1 cellular context compared by ENCODE assay signal in genomic region chr1:233543338-233544255, GRCh38.
TF ChIP-seq lines count a peak whose summit lies in the region.

No MANE protein-coding gene starts in this region.

TF ChIP-seq in K562, 482 proteins besides CTCF, POLR2A, EP300 and RAD21 (continued from another document and continues in another):
- TF ChIP-seq MITF (IDR thresholded peaks at IDR 0.05): no peak
- no peak for TF ChIP-seq ZNF655 (CRISPR knock-in tag; IDR thresholded peaks at IDR 0.05)
- peak; percentile 91 for TF ChIP-seq ZBTB17 (CRISPR knock-in tag; IDR thresholded peaks at IDR 0.05)
- TF ChIP-seq ZNF57 (CRISPR knock-in tag; IDR thresholded peaks at IDR 0.05): no peak
- TF ChIP-seq FOS (IDR thresholded peaks at IDR 0.05; ENCODE audit: extremely low read depth, insufficient read length): peak; percentile 67
- no peak for TF ChIP-seq ATF2 (CRISPR knock-in tag; IDR thresholded peaks at IDR 0.05)
- peak in 1 of 2 experiments; percentile 97; a peak in 2 of 4 replicates for TF ChIP-seq MLLT1 (IDR thresholded peaks at IDR 0.05)
- TF ChIP-seq PKNOX1 (IDR thresholded peaks at IDR 0.05): peak; percentile 44
- no peak for TF ChIP-seq TAF9B (IDR thresholded peaks at IDR 0.05; ENCODE audit: partially characterized antibody)
- no peak for TF ChIP-seq ATF1 (CRISPR knock-in tag; IDR thresholded peaks at IDR 0.05)
- 0 out of 2 replicates have a peak, but pooled peaks have one; percentile 30 for TF ChIP-seq ATF1 (tag; IDR thresholded peaks at IDR 0.05)
- no peak for TF ChIP-seq CGGBP1 (CRISPR knock-in tag; IDR thresholded peaks at IDR 0.05)
- TF ChIP-seq HES1 (IDR thresholded peaks at IDR 0.05; ENCODE audit: low read depth): no peak
- 0 out of 2 replicates have a peak, but pooled peaks have one; percentile 60 for TF ChIP-seq ZEB2 (IDR thresholded peaks at IDR 0.05)
- no peak for TF ChIP-seq KDM5B (IDR thresholded peaks at IDR 0.05; ENCODE audit: insufficient replicate concordance, low read depth, low read length)
- no peak for TF ChIP-seq E2F5 (CRISPR knock-in tag; IDR thresholded peaks at IDR 0.05)
- peak; percentile 89 for TF ChIP-seq ARID1B (IDR thresholded peaks at IDR 0.05)
- TF ChIP-seq KLF6 (CRISPR knock-in tag; IDR thresholded peaks at IDR 0.05; ENCODE audit: borderline replicate concordance): no peak
- TF ChIP-seq SNIP1 (IDR thresholded peaks at IDR 0.05; ENCODE audit: low read depth): no peak
- TF ChIP-seq CSDE1 (IDR thresholded peaks at IDR 0.05): no peak
- no peak for TF ChIP-seq ZNF277 (CRISPR knock-in tag; IDR thresholded peaks at IDR 0.05; ENCODE audit: borderline replicate concordance)
- TF ChIP-seq TEAD1 (CRISPR knock-in tag; IDR thresholded peaks at IDR 0.05): peak; percentile 7 to 29; a peak in 1 of 4 replicates
- peak; percentile 42; the same call in 1 of the 2 replicates for TF ChIP-seq MAFG (tag; conservative IDR thresholded peaks at IDR 0.05)
- no peak for TF ChIP-seq BACH1 (tag; IDR thresholded peaks at IDR 0.05)
- peak; percentile 74 for TF ChIP-seq NEUROD1 (IDR thresholded peaks at IDR 0.05; ENCODE audit: borderline replicate concordance, low read depth, low read length, partially characterized antibody)
- TF ChIP-seq HDAC1 (IDR thresholded peaks at IDR 0.05): peak in 1 of 2 experiments; percentile 90; a peak in 2 of 4 replicates
- TF ChIP-seq AFF1 (IDR thresholded peaks at IDR 0.05; ENCODE audit: low read depth in 1 of 2, partially characterized antibody in 2 of 2): no peak
- TF ChIP-seq THRB (CRISPR knock-in tag; conservative IDR thresholded peaks at IDR 0.05): 0 out of 2 replicates have a peak, but pooled peaks have one; percentile 27
- peak; percentile 74 for TF ChIP-seq ATF7 (IDR thresholded peaks at IDR 0.05)
- no peak for TF ChIP-seq NR3C1 (CRISPR knock-in tag; IDR thresholded peaks at IDR 0.05)
- peak; percentile 58; the same call in 1 of the 2 replicates for TF ChIP-seq ARID3A (IDR thresholded peaks at IDR 0.05; ENCODE audit: borderline replicate concordance, low read depth, low read length)
- peak; percentile 23; the same call in 1 of the 2 replicates for TF ChIP-seq MAFF (IDR thresholded peaks at IDR 0.05; ENCODE audit: low read length)
- peak; percentile 48 for TF ChIP-seq TEAD4 (IDR thresholded peaks at IDR 0.05; ENCODE audit: low read length)
- TF ChIP-seq TEAD4 (CRISPR knock-in tag; IDR thresholded peaks at IDR 0.05; ENCODE audit: borderline replicate concordance): no peak
- TF ChIP-seq PHF21A (IDR thresholded peaks at IDR 0.05; ENCODE audit: borderline replicate concordance, low read depth): peak; percentile 95; the same call in 1 of the 2 replicates
- 0 out of 2 replicates have a peak, but pooled peaks have one; percentile 28 for TF ChIP-seq VEZF1 (CRISPR knock-in tag; IDR thresholded peaks at IDR 0.05)
- no peak for TF ChIP-seq DACH1 (IDR thresholded peaks at IDR 0.05; ENCODE audit: partially characterized antibody)
- no peak for TF ChIP-seq ZNF586 (CRISPR knock-in tag; conservative IDR thresholded peaks at IDR 0.05)
- TF ChIP-seq KDM1A (IDR thresholded peaks at IDR 0.05): peak; percentile 96 to 97
- peak; percentile 64 for TF ChIP-seq NFE2 (IDR thresholded peaks at IDR 0.05; ENCODE audit: low read depth)
- TF ChIP-seq ZNF316 (IDR thresholded peaks at IDR 0.05): peak; percentile 32
- TF ChIP-seq ZNF431 (CRISPR knock-in tag; IDR thresholded peaks at IDR 0.05): no peak
